Comparison of ENCODE assay signal across 22 cellular contexts in genomic region chr10:118666350-118666749, GRCh38.
DNase-seq lines count a peak whose midpoint lies in the region; ATAC-seq, FAIRE-seq and TF ChIP-seq lines count a peak whose summit lies in the region.
"Had no signal": no experiment of that assay in that cellular context is flagged by ENCODE, and none has a peak within 500 bp of the region (broad histone marks: within the 10 kb centered on the region; RNA-seq: fewer than 3 reads in every experiment).

No MANE protein-coding gene starts in this region.

- POLR2A ChIA-PET in HepG2 (lab: Yijun Ruan, JAX) = no interaction called here

- no peaks in the 10 kb centered on the region; a peak in 1 of 5 replicates for H3K27me3 ChIP-seq in HepG2 (ENCODE audit: control insufficient read depth in 1 of 2, insufficient read depth in 2 of 2, low read length in 2 of 2)
- H3K27me3 ChIP-seq in right lobe of liver = no peaks in the 10 kb centered on the region
- H3K27me3 ChIP-seq in neural progenitor cell = no peaks in the 10 kb centered on the region
- H3K27me3 ChIP-seq: BLaER1 treated with 17β-estradiol and CSF1 and Interleukin-3, amounts not matched to agents 10 nM and 100 nM had no signal

- TF ChIP-seq POLR2A in HepG2 (IDR thresholded peaks at IDR 0.05; ENCODE audit: insufficient read depth in 1 of 2, low read depth in 2 of 2, low read length in 2 of 2) = no peak
- no peak for TF ChIP-seq POLR2A in right lobe of liver (IDR thresholded peaks at IDR 0.05)

- H3K4me1 Mint-ChIP-seq in neural progenitor cell = peaks cover 28% of the 10 kb centered on the region
- H3K4me1 Mint-ChIP-seq in progenitor cell of endocrine pancreas (ENCODE audit: low read depth) = no peaks in the 10 kb centered on the region

- TF ChIP-seq RAD21 in HepG2 (CRISPR knock-in tag; IDR thresholded peaks at IDR 0.05) = no peak

- no peaks in the 10 kb centered on the region for H3K9me3 ChIP-seq in HepG2 (ENCODE audit: low read length)
- H3K9me3 ChIP-seq in right lobe of liver = no peaks in the 10 kb centered on the region
- no peaks in the 10 kb centered on the region for H3K9me3 ChIP-seq in neural progenitor cell (ENCODE audit: low read depth)
- H3K9me3 ChIP-seq: A549, Caco-2 had no signal

- H3K27me3 Mint-ChIP-seq in neural progenitor cell (ENCODE audit: insufficient read depth, low read depth) (peaks cover 8% of the 10 kb centered on the region), progenitor cell of endocrine pancreas (peaks cover 5% of the 10 kb centered on the region)
- H3K27me3 Mint-ChIP-seq: CD4-positive, alpha-beta T cell had no signal

- H3K4me2 ChIP-seq in HepG2 (ENCODE audit: low read depth, low read length) (no peak overlapping the region), neural progenitor cell (no peak overlapping the region)
- H3K4me2 ChIP-seq: A549; BLaER1 treated with 17β-estradiol and CSF1 and Interleukin-3, amounts not matched to agents 10 nM and 100 nM had no signal

- H3K27ac Mint-ChIP-seq in neural progenitor cell (peak overlapping the region; percentile 68), progenitor cell of endocrine pancreas (peak overlapping the region; percentile 45)
- H3K27ac Mint-ChIP-seq: B cell; CD4-positive, alpha-beta T cell; CD8-positive, alpha-beta T cell had no signal

- H2AFZ ChIP-seq in HepG2 (ENCODE audit: low read length) (no peak overlapping the region), neural progenitor cell (replicated peaks) (no peak overlapping the region)

- H3K9ac ChIP-seq in HepG2 (ENCODE audit: insufficient read depth, low read depth, low read length) (no peak overlapping the region), neural progenitor cell (no peak overlapping the region)
- H3K9ac ChIP-seq: BLaER1 treated with 17β-estradiol and CSF1 and Interleukin-3, amounts not matched to agents 10 nM and 100 nM had no signal

- H4K20me1 ChIP-seq in HepG2 (ENCODE audit: insufficient read depth, low read length) (no peaks in the 10 kb centered on the region), neural progenitor cell (ENCODE audit: low read depth) (no peaks in the 10 kb centered on the region)

- H3K79me2 ChIP-seq in HepG2 (ENCODE audit: insufficient read depth, low read length) (no peaks in the 10 kb centered on the region), neural progenitor cell (ENCODE audit: low read depth) (no peaks in the 10 kb centered on the region)

- CTCF ChIA-PET in HepG2 (lab: Yijun Ruan, JAX; ENCODE audit: low intra/inter-chr PET ratio, low total read pairs) = no interaction called here

- no peak for FAIRE-seq in HepG2 (lab: Jason Lieb, UNC)
- FAIRE-seq: A549, D721Med, GM12878, GM12892, GM18507 had no signal

- no peak for TF ChIP-seq CTCF in HepG2 (CRISPR knock-in tag; IDR thresholded peaks at IDR 0.05)
- no peak for TF ChIP-seq CTCF in right lobe of liver (IDR thresholded peaks at IDR 0.05)
- no peak for TF ChIP-seq CTCF in neural progenitor cell (IDR thresholded peaks at IDR 0.05)
- no peak for TF ChIP-seq CTCF in progenitor cell of endocrine pancreas (IDR thresholded peaks at IDR 0.05; ENCODE audit: unreplicated experiment)

- H3K4me3 ChIP-seq in HepG2 (replicated peaks in 1 of 3; ENCODE audit: insufficient read depth in 1 of 3, low read depth in 2 of 3, low read length in 3 of 3) (no peak overlapping the region), right lobe of liver (no peak overlapping the region), neural progenitor cell (no peak overlapping the region)
- H3K4me3 ChIP-seq: A549; BLaER1 treated with 17β-estradiol and CSF1 and Interleukin-3, amounts not matched to agents 10 nM and 100 nM; GM12878 had no signal

- DNase-seq in HepG2 (ENCODE audit: low spot score) (no peak), right lobe of liver (no peak), neural progenitor cell (ENCODE audit: low spot score) (no peak), progenitor cell of endocrine pancreas (ENCODE audit: low spot score, unreplicated experiment) (no peak), EL (no peak)
- no peak for DNase-seq in stimulated activated CD4-positive, alpha-beta T cell treated with anti-CD3 and anti-CD28 coated beads, Interleukin-1b, Interleukin-23, amount 100 ng/mL, for 48 hours
- DNase-seq: AML-193; Caco-2; Calu3; CD4-positive, alpha-beta T cell; CD8-positive, alpha-beta T cell; DMS79 treated with DMSO at 0.1 percent for 48 hours; GDM1 had no signal

- H3K27ac ChIP-seq in HepG2 (ENCODE audit: extremely low read length, insufficient read depth, low read length) = no peak overlapping the region
- no peak overlapping the region for H3K27ac ChIP-seq in right lobe of liver
- no peak overlapping the region for H3K27ac ChIP-seq in neural progenitor cell
- H3K27ac ChIP-seq: 22Rv1; A549; BLaER1 treated with 17β-estradiol and CSF1 and Interleukin-3, amounts not matched to agents 10 nM and 100 nM; C4-2B had no signal

- WGBS in HepG2 (ENCODE audit: low lambda C conversion rate) = 7% methylated on average over 2 of the region's 4 CpGs
- WGBS in right lobe of liver (ENCODE audit: insufficient coverage, low coverage, low lambda C conversion rate, missing lambda C conversion rate) = 100% methylated on average over 1 of the region's 4 CpGs

- H3K36me3 ChIP-seq in HepG2 (replicated peaks in 1 of 2; ENCODE audit: control insufficient read depth in 1 of 2, insufficient read depth in 2 of 2, low read length in 2 of 2) = no peaks in the 10 kb centered on the region
- H3K36me3 ChIP-seq in right lobe of liver = no peaks in the 10 kb centered on the region
- H3K36me3 ChIP-seq in neural progenitor cell = no peaks in the 10 kb centered on the region
- H3K36me3 ChIP-seq: BLaER1 treated with 17β-estradiol and CSF1 and Interleukin-3, amounts not matched to agents 10 nM and 100 nM had no signal

- BruUV-seq in HepG2 (replicated peaks; lab: Mats Ljungman, UMichigan) = no TSS peak

- no peaks in the 10 kb centered on the region for H3F3A ChIP-seq in neural progenitor cell (ENCODE audit: low read depth)

- H3K36me3 Mint-ChIP-seq in neural progenitor cell = no peaks in the 10 kb centered on the region
- no peaks in the 10 kb centered on the region for H3K36me3 Mint-ChIP-seq in progenitor cell of endocrine pancreas (ENCODE audit: insufficient read depth)

- H3K4me1 ChIP-seq in HepG2 (ENCODE audit: insufficient read depth, low read length) (peaks cover 23% of the 10 kb centered on the region), right lobe of liver (no peaks in the 10 kb centered on the region), neural progenitor cell (peaks cover 21% of the 10 kb centered on the region)
- H3K4me1 ChIP-seq: A549, Caco-2 had no signal

- no peak for TF ChIP-seq EP300 in HepG2 (IDR thresholded peaks at IDR 0.05; ENCODE audit: low read depth in 2 of 2, low read length in 2 of 2)
- no peak for TF ChIP-seq EP300 in HepG2 (CRISPR knock-in tag; IDR thresholded peaks at IDR 0.05; ENCODE audit: borderline replicate concordance)

- H3K9me3 Mint-ChIP-seq in neural progenitor cell (no peaks in the 10 kb centered on the region), progenitor cell of endocrine pancreas (ENCODE audit: low read depth) (peaks cover 4% of the 10 kb centered on the region)

- intact Hi-C loops in HepG2 (cut with micrococcal nuclease; ENCODE audit: unreplicated experiment) (loop anchor here (2.0 kb wide), 1 partner anchor 54 kb away; no protein-coding TSS in a partner anchor), right lobe of liver (cut with DNase I) (no loop called here)

- ATAC-seq in HepG2 = no peak
- no peak for ATAC-seq in right lobe of liver
- ATAC-seq: A549; CD8-positive, alpha-beta T cell; GM12878 had no signal

- in situ Hi-C loops in HepG2 (cut with HindIII; ENCODE audit: extremely low pct_ligation_motif_present, low pct_unique_long_range_greater_than_20kb) = no loop called here

- H3K4me3 Mint-ChIP-seq in neural progenitor cell (no peak overlapping the region), progenitor cell of endocrine pancreas (ENCODE audit: low read depth) (no peak overlapping the region)
- H3K4me3 Mint-ChIP-seq: B cell; CD4-positive, alpha-beta T cell; CD8-positive, alpha-beta T cell had no signal

TF ChIP-seq in HepG2, 621 proteins besides CTCF, POLR2A, EP300 and RAD21:
- TF ChIP-seq ZNF768 (CRISPR knock-in tag; IDR thresholded peaks at IDR 0.05) = 0 out of 2 replicates have a peak, but pooled peaks have one; percentile 16
- TF ChIP-seq JUN (CRISPR knock-in tag; IDR thresholded peaks at IDR 0.05) = no peak
